In the genomic region with DNA sequence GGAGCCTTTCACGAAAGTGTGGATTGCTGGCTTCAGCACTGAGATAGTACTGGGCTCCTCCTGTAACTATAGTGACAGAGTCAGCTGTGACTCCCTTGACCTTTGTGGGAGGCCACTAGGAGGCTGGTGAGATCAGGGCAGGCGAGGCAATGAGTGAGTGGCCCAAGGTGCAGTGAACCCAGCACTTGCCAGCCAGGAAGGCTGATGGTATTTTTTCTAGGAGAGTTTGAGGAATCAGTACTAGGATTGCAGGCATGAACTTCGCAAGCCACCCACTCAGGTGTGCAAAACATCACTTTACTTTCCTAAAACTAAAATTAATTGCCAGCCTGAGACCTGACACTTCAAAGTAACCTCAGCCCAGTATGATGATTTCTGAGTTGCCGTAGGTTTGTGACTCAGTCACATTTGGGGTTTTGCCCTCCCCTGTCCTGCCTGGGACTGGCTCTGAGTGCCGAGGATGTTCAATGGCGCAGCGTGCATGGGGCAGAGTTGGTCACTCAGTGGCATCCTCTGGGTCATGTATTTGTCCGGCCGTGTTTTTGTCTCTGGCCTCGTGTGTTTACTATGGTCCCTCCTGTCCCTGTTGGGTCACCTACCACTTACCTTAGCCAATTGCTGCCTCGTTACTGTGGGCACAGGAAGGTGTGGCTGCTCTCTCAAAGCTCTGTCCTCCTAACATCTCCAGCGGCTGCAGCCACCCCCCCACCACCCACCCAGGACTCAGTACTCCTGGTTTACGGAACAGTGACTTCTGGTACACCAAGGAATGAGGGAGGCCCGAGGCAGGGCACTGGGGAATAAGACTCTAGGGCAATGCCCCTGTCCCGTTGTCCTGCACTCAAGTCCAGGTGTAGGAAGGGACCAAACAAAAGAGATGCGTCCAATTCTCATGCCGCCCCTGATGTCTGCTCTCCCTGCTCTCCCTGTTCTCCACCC, we compare ENCODE assay signal across 3 cellular contexts.
TF ChIP-seq lines count a peak whose summit lies in the region.

No MANE protein-coding gene starts in this region.

TF ChIP-seq in A549, 52 proteins besides CTCF, POLR2A, EP300 and RAD21 (continued from another document and continues in another):
- TF ChIP-seq, protein P1, sequence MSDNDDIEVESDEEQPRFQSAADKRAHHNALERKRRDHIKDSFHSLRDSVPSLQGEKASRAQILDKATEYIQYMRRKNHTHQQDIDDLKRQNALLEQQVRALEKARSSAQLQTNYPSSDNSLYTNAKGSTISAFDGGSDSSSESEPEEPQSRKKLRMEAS (IDR thresholded peaks at IDR 0.05), result no peak
- TF ChIP-seq ATOH8 (CRISPR knock-in tag; IDR thresholded peaks at IDR 0.05; ENCODE audit: low read depth) (no peak), CHD4 (IDR thresholded peaks at IDR 0.05; ENCODE audit: borderline replicate concordance) (no peak), ZC3H11A (IDR thresholded peaks at IDR 0.05) (no peak), RCOR1 (IDR thresholded peaks at IDR 0.05; ENCODE audit: low read depth, low read length) (no peak), TFCP2L1 (CRISPR knock-in tag; IDR thresholded peaks at IDR 0.05) (no peak), FOSL2 (IDR thresholded peaks at IDR 0.05) (no peak), FOSL2 (CRISPR knock-in tag; IDR thresholded peaks at IDR 0.05) (no peak), EHMT2 (IDR thresholded peaks at IDR 0.05; ENCODE audit: low read depth) (no peak), MYC (IDR thresholded peaks at IDR 0.05; ENCODE audit: borderline replicate concordance, low read length) (no peak), JUN (IDR thresholded peaks at IDR 0.05) (no peak), BCL3 (IDR thresholded peaks at IDR 0.05) (no peak)
- TF ChIP-seq, protein P2, sequence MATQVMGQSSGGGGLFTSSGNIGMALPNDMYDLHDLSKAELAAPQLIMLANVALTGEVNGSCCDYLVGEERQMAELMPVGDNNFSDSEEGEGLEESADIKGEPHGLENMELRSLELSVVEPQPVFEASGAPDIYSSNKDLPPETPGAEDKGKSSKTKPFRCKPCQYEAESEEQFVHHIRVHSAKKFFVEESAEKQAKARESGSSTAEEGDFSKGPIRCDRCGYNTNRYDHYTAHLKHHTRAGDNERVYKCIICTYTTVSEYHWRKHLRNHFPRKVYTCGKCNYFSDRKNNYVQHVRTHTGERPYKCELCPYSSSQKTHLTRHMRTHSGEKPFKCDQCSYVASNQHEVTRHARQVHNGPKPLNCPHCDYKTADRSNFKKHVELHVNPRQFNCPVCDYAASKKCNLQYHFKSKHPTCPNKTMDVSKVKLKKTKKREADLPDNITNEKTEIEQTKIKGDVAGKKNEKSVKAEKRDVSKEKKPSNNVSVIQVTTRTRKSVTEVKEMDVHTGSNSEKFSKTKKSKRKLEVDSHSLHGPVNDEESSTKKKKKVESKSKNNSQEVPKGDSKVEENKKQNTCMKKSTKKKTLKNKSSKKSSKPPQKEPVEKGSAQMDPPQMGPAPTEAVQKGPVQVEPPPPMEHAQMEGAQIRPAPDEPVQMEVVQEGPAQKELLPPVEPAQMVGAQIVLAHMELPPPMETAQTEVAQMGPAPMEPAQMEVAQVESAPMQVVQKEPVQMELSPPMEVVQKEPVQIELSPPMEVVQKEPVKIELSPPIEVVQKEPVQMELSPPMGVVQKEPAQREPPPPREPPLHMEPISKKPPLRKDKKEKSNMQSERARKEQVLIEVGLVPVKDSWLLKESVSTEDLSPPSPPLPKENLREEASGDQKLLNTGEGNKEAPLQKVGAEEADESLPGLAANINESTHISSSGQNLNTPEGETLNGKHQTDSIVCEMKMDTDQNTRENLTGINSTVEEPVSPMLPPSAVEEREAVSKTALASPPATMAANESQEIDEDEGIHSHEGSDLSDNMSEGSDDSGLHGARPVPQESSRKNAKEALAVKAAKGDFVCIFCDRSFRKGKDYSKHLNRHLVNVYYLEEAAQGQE (IDR thresholded peaks at IDR 0.05), result no peak

TF ChIP-seq in WTC11, 78 proteins besides CTCF, POLR2A, EP300 and RAD21 (continued from another document and continues in another):
- no peak for TF ChIP-seq E2F5 (CRISPR knock-in tag; IDR thresholded peaks at IDR 0.05)
- TF ChIP-seq MLX (CRISPR knock-in tag; IDR thresholded peaks at IDR 0.05), result no peak
- no peak for TF ChIP-seq MYBL2 (CRISPR knock-in tag; IDR thresholded peaks at IDR 0.05)
- TF ChIP-seq, protein P1 (CRISPR knock-in tag; IDR thresholded peaks at IDR 0.05), result no peak
- no peak for TF ChIP-seq RELA (CRISPR knock-in tag; IDR thresholded peaks at IDR 0.05; ENCODE audit: borderline replicate concordance)
- TF ChIP-seq GTF2I (CRISPR knock-in tag; conservative IDR thresholded peaks at IDR 0.05), result no peak
- TF ChIP-seq ZNF532 (CRISPR knock-in tag; IDR thresholded peaks at IDR 0.05; ENCODE audit: borderline replicate concordance), result no peak
- TF ChIP-seq NR2C2 (CRISPR knock-in tag; IDR thresholded peaks at IDR 0.05), result no peak
- no peak for TF ChIP-seq ZNF671 (CRISPR knock-in tag; IDR thresholded peaks at IDR 0.05)

TF ChIP-seq in HepG2, 621 proteins besides CTCF, POLR2A, EP300 and RAD21 (continued from another document):
- TF ChIP-seq, protein P3, sequence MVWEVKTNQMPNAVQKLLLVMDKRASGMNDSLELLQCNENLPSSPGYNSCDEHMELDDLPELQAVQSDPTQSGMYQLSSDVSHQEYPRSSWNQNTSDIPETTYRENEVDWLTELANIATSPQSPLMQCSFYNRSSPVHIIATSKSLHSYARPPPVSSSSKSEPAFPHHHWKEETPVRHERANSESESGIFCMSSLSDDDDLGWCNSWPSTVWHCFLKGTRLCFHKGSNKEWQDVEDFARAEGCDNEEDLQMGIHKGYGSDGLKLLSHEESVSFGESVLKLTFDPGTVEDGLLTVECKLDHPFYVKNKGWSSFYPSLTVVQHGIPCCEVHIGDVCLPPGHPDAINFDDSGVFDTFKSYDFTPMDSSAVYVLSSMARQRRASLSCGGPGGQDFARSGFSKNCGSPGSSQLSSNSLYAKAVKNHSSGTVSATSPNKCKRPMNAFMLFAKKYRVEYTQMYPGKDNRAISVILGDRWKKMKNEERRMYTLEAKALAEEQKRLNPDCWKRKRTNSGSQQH (CRISPR knock-in tag; IDR thresholded peaks at IDR 0.05; ENCODE audit: low read depth), result 0 out of 2 replicates have a peak, but pooled peaks have one; percentile 29
- TF ChIP-seq NR2F1 (CRISPR knock-in tag; IDR thresholded peaks at IDR 0.05) (peak; percentile 85 to 86), PHF21A (CRISPR knock-in tag; IDR thresholded peaks at IDR 0.05) (no peak), TARDBP (CRISPR knock-in tag; IDR thresholded peaks at IDR 0.05) (no peak), SAP130 (CRISPR knock-in tag; IDR thresholded peaks at IDR 0.05; ENCODE audit: low read depth) (peak; percentile 46; the same call in 1 of the 2 replicates), ZNF501 (CRISPR knock-in tag; IDR thresholded peaks at IDR 0.05) (peak; percentile 47; the same call in 1 of the 2 replicates), NR2F6 (IDR thresholded peaks at IDR 0.05) (peak; percentile 82), NR2F6 (CRISPR knock-in tag; IDR thresholded peaks at IDR 0.05) (peak; percentile 74), ZMYM4 (CRISPR knock-in tag; IDR thresholded peaks at IDR 0.05) (0 out of 2 replicates have a peak, but pooled peaks have one; percentile 16), RARA (CRISPR knock-in tag; IDR thresholded peaks at IDR 0.05) (0 out of 2 replicates have a peak, but pooled peaks have one; percentile 21), KLF15 (CRISPR knock-in tag; IDR thresholded peaks at IDR 0.05; ENCODE audit: borderline replicate concordance) (no peak), NR2F2 (IDR thresholded peaks at IDR 0.05; ENCODE audit: borderline replicate concordance, low read depth) (0 out of 2 replicates have a peak, but pooled peaks have one; percentile 21)
- TF ChIP-seq, protein P4, sequence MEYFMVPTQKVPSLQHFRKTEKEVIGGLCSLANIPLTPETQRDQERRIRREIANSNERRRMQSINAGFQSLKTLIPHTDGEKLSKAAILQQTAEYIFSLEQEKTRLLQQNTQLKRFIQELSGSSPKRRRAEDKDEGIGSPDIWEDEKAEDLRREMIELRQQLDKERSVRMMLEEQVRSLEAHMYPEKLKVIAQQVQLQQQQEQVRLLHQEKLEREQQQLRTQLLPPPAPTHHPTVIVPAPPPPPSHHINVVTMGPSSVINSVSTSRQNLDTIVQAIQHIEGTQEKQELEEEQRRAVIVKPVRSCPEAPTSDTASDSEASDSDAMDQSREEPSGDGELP (IDR thresholded peaks at IDR 0.05; ENCODE audit: borderline replicate concordance, low read depth), result peak; percentile 92
